21 cellular contexts compared by ENCODE assay signal in the genomic region with DNA sequence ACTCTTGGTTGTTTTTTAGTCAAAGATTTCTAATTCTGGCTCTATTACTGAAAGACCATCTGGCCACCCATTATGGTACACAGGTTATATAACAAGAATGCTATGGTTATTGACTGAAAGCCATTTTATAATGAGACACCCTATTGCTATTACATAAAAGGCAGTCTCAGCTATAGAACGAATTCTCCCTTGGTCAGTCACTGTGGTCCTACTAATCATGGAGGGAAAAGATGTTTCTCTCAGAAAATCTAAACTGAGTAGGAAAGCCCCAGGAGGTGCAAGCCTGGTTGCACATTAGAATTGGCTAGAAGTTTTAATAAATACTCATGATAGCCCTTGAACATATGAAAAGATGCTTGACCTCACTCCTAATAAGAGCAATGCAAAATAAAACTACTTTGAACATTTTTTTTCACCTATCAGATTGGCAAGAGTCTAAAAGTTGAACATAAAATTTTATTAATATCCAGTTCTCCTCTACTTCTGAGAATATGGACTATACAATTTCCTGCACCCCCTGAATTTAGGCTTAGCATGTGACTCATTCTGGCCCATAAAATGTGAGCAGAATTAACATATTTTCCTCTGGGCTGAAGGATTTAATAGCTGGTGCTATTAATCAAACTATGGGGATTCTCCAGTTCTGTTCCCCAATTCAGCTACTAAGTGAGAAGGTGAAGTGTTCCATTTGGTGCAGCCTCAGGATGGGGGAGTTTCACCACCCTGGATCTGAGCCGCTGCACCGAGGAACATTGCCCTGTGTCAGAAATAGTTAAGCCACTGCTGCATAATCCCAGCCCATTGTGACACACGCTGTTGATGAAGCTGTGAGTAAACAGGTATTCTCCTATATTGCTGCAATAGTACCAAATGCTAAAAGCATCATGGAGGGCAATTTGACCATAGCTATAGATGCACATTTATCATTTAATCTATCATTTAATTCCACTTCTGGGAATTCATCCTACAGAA. TPM values are rescaled to one million over a fixed set of nuclear protein-coding genes. Genes with fewer than 3 reads are reported as not detected.
DNase-seq lines count a peak whose midpoint lies in the region; ATAC-seq and TF ChIP-seq lines count a peak whose summit lies in the region.
"Had no signal": no experiment of that assay in that cellular context is flagged by ENCODE, and none has a peak within 500 bp of the region (broad histone marks: within the 10 kb centered on the region; RNA-seq: fewer than 3 reads in every experiment).

No MANE protein-coding gene starts in this region.

- H3K9me3 ChIP-seq in suprapubic skin = no peaks in the 10 kb centered on the region
- H3K9me3 ChIP-seq: heart left ventricle, psoas muscle had no signal

- H3K4me1 ChIP-seq in suprapubic skin = peaks cover 11% of the 10 kb centered on the region

- no peak overlapping the region for H3K4me3 ChIP-seq in suprapubic skin
- H3K4me3 ChIP-seq: dorsolateral prefrontal cortex, heart left ventricle, psoas muscle had no signal

- no peak for TF ChIP-seq CTCF in suprapubic skin (IDR thresholded peaks at IDR 0.05)

- H3K27me3 ChIP-seq in suprapubic skin = no peaks in the 10 kb centered on the region
- H3K27me3 ChIP-seq: brain microvascular endothelial cell, dorsolateral prefrontal cortex, heart left ventricle had no signal

- TF ChIP-seq EP300 in suprapubic skin (IDR thresholded peaks at IDR 0.05) = no peak

- no peaks in the 10 kb centered on the region for H3K36me3 ChIP-seq in suprapubic skin
- H3K36me3 ChIP-seq: brain microvascular endothelial cell, heart left ventricle had no signal

- no peak for TF ChIP-seq POLR2A in suprapubic skin (IDR thresholded peaks at IDR 0.05)

- peak; percentile 20 for DNase-seq in SIG-M5 treated with dmso at 0.1 percent for 504 hours (lab: John Stamatoyannopoulos, UW; ENCODE audit: unreplicated experiment)
- no peak for DNase-seq in SIG-M5 (lab: John Stamatoyannopoulos, UW)
- peak; percentile 63 for DNase-seq in RKO (ENCODE audit: low spot score)
- peak; percentile 10 for DNase-seq in iris pigment epithelial cell (ENCODE audit: low read depth)
- DNase-seq in suprapubic skin (ENCODE audit: low spot score in 2 of 2) = no peak
- no peak for DNase-seq in NCI-H345 treated with DMSO at 0.1 percent for 48 hours (lab: John Stamatoyannopoulos, UW; ENCODE audit: unreplicated experiment)
- no peak for DNase-seq in GOT3 (lab: John Stamatoyannopoulos, UW)
- DNase-seq: activated CD4-positive, alpha-beta T cell treated with anti-CD3 and anti-CD28 coated beads, Interleukin-2, amount 50 U/mL, for 4 hours; DMS53; heart left ventricle; mesenchymal stem cell; natural killer cell; NCI-H187 treated with DMSO at 0.1 percent for 48 hours; psoas muscle; stimulated activated CD4-positive, alpha-beta T cell treated with anti-CD3 and anti-CD28 coated beads, Interleukin-15, amount 100 ng/mL, for 24 hours; stimulated activated naive CD4-positive, alpha-beta T cell had no signal

- H3K27ac ChIP-seq in suprapubic skin = peak overlapping the region; percentile 44
- H3K27ac ChIP-seq: brain microvascular endothelial cell, C4-2B, heart left ventricle, psoas muscle had no signal

- whole genome bisulfite sequencing in suprapubic skin = 73% methylated on average over 4 of the region's 4 CpGs

- no peak for ATAC-seq in activated CD4-positive, CD25-positive, alpha-beta regulatory T cell treated with anti-CD3 and anti-CD28 coated beads, Interleukin-2, amount 50 U/mL, for 24 hours
- ATAC-seq: HCT116, natural killer cell had no signal

RNA-seq across cellular contexts. Expression of a gene that starts 11.5 kb away (rescaled TPM):
- 10 to 100 TPM; 52.7 to 75.3 (median 71.9) TPM for total RNA-seq in suprapubic skin

RNA-seq across cellular contexts. Expression of a gene that starts 46.9 kb away (rescaled TPM):
- 10 to 100 TPM; 19.1 to 29.8 (median 22.8) TPM for total RNA-seq in suprapubic skin

RNA-seq across cellular contexts. Expression of a gene that starts 47.1 kb away (rescaled TPM):
- 100 to 1,000 TPM in 1 of 4 donors, 10 to 100 TPM in 3; 44.7 to 136 (median 67.7) TPM for total RNA-seq in suprapubic skin

Comparison
In these comparisons a context has a peak if more than half of its experiments do, and no peak if none do; other contexts are left out.
1. DNase-seq: peak in SIG-M5 treated with dmso at 0.1 percent for 504 hours (single experiment), RKO (single experiment) and iris pigment epithelial cell (single experiment); none in SIG-M5 (single experiment), suprapubic skin (0 of 2), NCI-H345 treated with DMSO at 0.1 percent for 48 hours (single experiment) and GOT3 (single experiment).